14 cellular contexts compared by ENCODE assay signal in the genomic region with DNA sequence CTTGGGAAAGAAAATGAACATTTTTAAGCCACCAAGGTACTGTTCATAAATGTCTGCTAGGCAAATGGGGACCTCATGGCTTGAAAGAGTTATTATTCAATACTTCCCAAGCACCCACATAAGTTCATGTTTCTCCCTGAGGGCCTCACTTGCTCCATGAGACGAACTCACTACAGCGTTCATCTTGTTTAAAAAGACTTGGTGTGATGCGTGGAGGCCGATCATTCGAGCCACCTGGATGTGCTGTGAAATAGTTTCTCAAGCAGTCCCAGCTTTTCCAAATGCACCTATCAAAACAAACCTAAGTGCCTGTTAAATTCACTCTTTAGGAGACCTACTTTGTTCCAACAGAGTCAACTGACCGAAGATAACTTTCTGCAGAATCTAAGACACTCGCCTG.
"Had no signal": no experiment of that assay in that cellular context is flagged by ENCODE, and none has a peak within 500 bp of the region (broad histone marks: within the 10 kb centered on the region; RNA-seq: fewer than 3 reads in every experiment).

No MANE protein-coding gene starts in this region.

- H3K27me3 ChIP-seq: colonic mucosa had no signal

- H3K36me3 Mint-ChIP-seq: activated naive CD8-positive, alpha-beta T cell; natural killer cell treated with Interleukin-12 subunit alpha and Interleukin-12 subunit beta and Interleukin-15 and Interleukin-18, amount 100 ng/mL, for 72 hours had no signal

- ATAC-seq: lower lobe of right lung; natural killer cell treated with Interleukin-12 subunit alpha and Interleukin-12 subunit beta and Interleukin-15 and Interleukin-18, amount 100 ng/mL, for 72 hours; stimulated activated naive CD8-positive, alpha-beta T cell treated with anti-CD3 and anti-CD28 coated beads, Interleukin-15, Interleukin-2, amounts not matched to agents 100 U/mL and 50 U/mL, for 24 hours had no signal

- H3K4me1 Mint-ChIP-seq: central memory CD8-positive, alpha-beta T cell had no signal

- DNase-seq: activated CD4-positive, alpha-beta T cell treated with anti-CD3 and anti-CD28 coated beads for 1 hour; activated CD4-positive, alpha-beta T cell treated with anti-CD3 and anti-CD28 coated beads, Interleukin-2, amount 50 U/mL, for 4 hours; colonic mucosa; erythroblast; lower lobe of right lung; posterior cingulate gyrus; stimulated activated naive CD8-positive, alpha-beta T cell treated with anti-CD3 and anti-CD28 coated beads, Interleukin-15, Interleukin-2, amounts not matched to agents 100 U/mL and 50 U/mL, for 24 hours; T-helper 2 cell; trophoblast cell; WERI-Rb-1 had no signal

- H3K9me3 ChIP-seq: colonic mucosa, lower lobe of right lung had no signal

- H3K36me3 ChIP-seq: colonic mucosa, lower lobe of right lung had no signal

- H3K4me1 ChIP-seq: colonic mucosa had no signal

- H3K27ac Mint-ChIP-seq: activated naive CD8-positive, alpha-beta T cell; activated T-helper 1 cell treated with anti-CD3 and anti-CD28 coated beads, Interleukin-12 subunit alpha, Interleukin-12 subunit beta, Interleukin-2, Interleukin-4 antibody, amounts not matched to agents 30 ng/mL and 10 ng/mL and 1 ng/mL, durations not matched to agents 14 hours and 24 hours and 36 hours; natural killer cell treated with Interleukin-12 subunit alpha and Interleukin-12 subunit beta and Interleukin-15 and Interleukin-18, amount 100 ng/mL, for 72 hours had no signal

- H3K27ac ChIP-seq: colonic mucosa, lower lobe of right lung, WERI-Rb-1 had no signal

- H3K9me3 Mint-ChIP-seq: activated T-helper 1 cell treated with anti-CD3 and anti-CD28 coated beads, Interleukin-12 subunit alpha, Interleukin-12 subunit beta, Interleukin-2, Interleukin-4 antibody, amounts not matched to agents 30 ng/mL and 10 ng/mL and 1 ng/mL, durations not matched to agents 14 hours and 24 hours and 36 hours; central memory CD8-positive, alpha-beta T cell; natural killer cell treated with Interleukin-12 subunit alpha and Interleukin-12 subunit beta and Interleukin-15 and Interleukin-18, amount 100 ng/mL, for 72 hours had no signal

- H3K4me3 ChIP-seq: colonic mucosa, lower lobe of right lung had no signal

- H3K4me3 Mint-ChIP-seq: activated naive CD8-positive, alpha-beta T cell; activated T-helper 1 cell treated with anti-CD3 and anti-CD28 coated beads, Interleukin-12 subunit alpha, Interleukin-12 subunit beta, Interleukin-2, Interleukin-4 antibody, amounts not matched to agents 30 ng/mL and 10 ng/mL and 1 ng/mL, durations not matched to agents 14 hours and 24 hours and 36 hours; central memory CD8-positive, alpha-beta T cell; natural killer cell treated with Interleukin-12 subunit alpha and Interleukin-12 subunit beta and Interleukin-15 and Interleukin-18, amount 100 ng/mL, for 72 hours had no signal
